24 cellular contexts compared by ENCODE assay signal in genomic region chr17:80009391-80010282, GRCh38. TPM values are rescaled to one million over a fixed set of nuclear protein-coding genes. Genes with fewer than 3 reads are reported as not detected.
DNase-seq lines count a peak whose midpoint lies in the region; ATAC-seq, FAIRE-seq and TF ChIP-seq lines count a peak whose summit lies in the region.
"Had no signal": no experiment of that assay in that cellular context is flagged by ENCODE, and none has a peak within 500 bp of the region (broad histone marks: within the 10 kb centered on the region; RNA-seq: fewer than 3 reads in every experiment).

No MANE protein-coding gene starts in this region.

- CTCF ChIA-PET in HEK293 (lab: Yijun Ruan, JAX) (interaction anchor here (0.5 to 6.9 kb wide), 19 partner anchors 11 to 1820 kb away, joined by 3 to 58 read pairs (median 5); no protein-coding TSS in a partner anchor), HepG2 (lab: Yijun Ruan, JAX; ENCODE audit: low intra/inter-chr PET ratio, low total read pairs) (interaction anchor here (2.0 kb wide), 1 partner anchor 27 kb away, joined by 7 read pairs; the partner anchor contains the start of genes CCDC40 and TBC1D16)
- CTCF ChIA-PET in activated naive CD4-positive, alpha-beta T cell treated with anti-CD3 and anti-CD28 coated beads for 36 hours (lab: Charles Lee), result interaction anchor here (0.9 to 5.0 kb wide), 7 partner anchors 8 to 72 kb away, joined by 3 to 45 read pairs (median 6); no protein-coding TSS in a partner anchor

- no peaks in the 10 kb centered on the region for H4K20me1 ChIP-seq in HepG2 (ENCODE audit: insufficient read depth, low read length)

- TF ChIP-seq RAD21 in HepG2 (CRISPR knock-in tag; IDR thresholded peaks at IDR 0.05), result no peak

- H3K27ac ChIP-seq in HEK293 (ENCODE audit: extremely low read depth, low read depth, low read length) (no peak overlapping the region), VCaP (peak overlapping the region; percentile 79), HepG2 (ENCODE audit: extremely low read length, insufficient read depth, low read length) (no peak overlapping the region), spleen (no peak overlapping the region)

- no peak overlapping the region for H3K9ac ChIP-seq in HepG2 (ENCODE audit: insufficient read depth, low read depth, low read length)

- FAIRE-seq in HepG2 (lab: Jason Lieb, UNC), result no peak
- FAIRE-seq: GM12891 had no signal

- no peaks in the 10 kb centered on the region for H3K9me3 Mint-ChIP-seq in activated naive CD4-positive, alpha-beta T cell treated with anti-CD3 and anti-CD28 coated beads for 36 hours

- no peak overlapping the region for H3K4me3 Mint-ChIP-seq in activated naive CD4-positive, alpha-beta T cell treated with anti-CD3 and anti-CD28 coated beads for 36 hours
- H3K4me3 Mint-ChIP-seq: GM23338, IgD-negative memory B cell had no signal

- H3K27me3 ChIP-seq in HepG2 (ENCODE audit: control insufficient read depth in 1 of 2, insufficient read depth in 2 of 2, low read length in 2 of 2) (no peaks in the 10 kb centered on the region), spleen (replicated peaks in 1 of 7) (no peaks in the 10 kb centered on the region)

- no peaks in the 10 kb centered on the region for H3K27me3 Mint-ChIP-seq in activated naive CD4-positive, alpha-beta T cell treated with anti-CD3 and anti-CD28 coated beads for 36 hours (ENCODE audit: low read depth)
- H3K27me3 Mint-ChIP-seq: IgD-negative memory B cell had no signal

- no TSS peak for BruUV-seq in HepG2 (replicated peaks; lab: Mats Ljungman, UMichigan)

- in situ Hi-C loops in HepG2 (cut with HindIII; ENCODE audit: extremely low pct_ligation_motif_present, low pct_unique_long_range_greater_than_20kb), result loop anchor here (5.0 kb wide), 2 partner anchors 73 to 113 kb away; no protein-coding TSS in a partner anchor

- WGBS in HepG2 (ENCODE audit: low lambda C conversion rate), result 99% methylated on average over 26 of the region's 34 CpGs
- WGBS in spleen, 5 donors, result 89 to 95% (median 93%) methylated on average over 19 to 34 of the region's 34 CpGs

- TF ChIP-seq CTCF in HEK293 (tag by site-specific recombination; IDR thresholded peaks at IDR 0.05) (no peak), VCaP (conservative IDR thresholded peaks at IDR 0.05) (no peak), HepG2 (CRISPR knock-in tag; IDR thresholded peaks at IDR 0.05) (no peak), spleen (IDR thresholded peaks at IDR 0.05 in 8 of 11, conservative IDR thresholded peaks at IDR 0.05 in 3 of 11) (no peak)

- no peaks in the 10 kb centered on the region for H3K79me2 ChIP-seq in HepG2 (ENCODE audit: insufficient read depth, low read length)

- DNase-seq in HepG2 (ENCODE audit: low spot score) (no peak), spleen (peak; percentile 67)
- DNase-seq in activated naive CD4-positive, alpha-beta T cell treated with anti-CD3 and anti-CD28 coated beads for 36 hours, result no peak
- DNase-seq: C1 segment of cervical spinal cord, Calu3, DMS79 treated with DMSO at 0.1 percent for 48 hours, GF-D8, Karpas-422, NCI-H1092, NCI-H1417 treated with DMSO at 0.1 percent for 48 hours, NCI-H1694 treated with DMSO at 0.1 percent for 48 hours, NCI-H2081, NCI-H2227 treated with DMSO at 0.1 percent for 48 hours, NCI-H526 treated with DMSO at 0.1 percent for 48 hours, RPMI8226, SHP77 had no signal

- H3K9me3 ChIP-seq in HEK293 (ENCODE audit: control insufficient read depth, insufficient read depth, low read depth, low read length) (no peaks in the 10 kb centered on the region), HepG2 (ENCODE audit: low read length) (no peaks in the 10 kb centered on the region), spleen (peaks cover 0 to 5% (median 0%) of the 10 kb centered on the region in 8 donors)
- H3K9me3 ChIP-seq: HAP-1 had no signal

- H3K4me1 Mint-ChIP-seq in activated naive CD4-positive, alpha-beta T cell treated with anti-CD3 and anti-CD28 coated beads for 36 hours (ENCODE audit: low read depth), result peaks cover 6% of the 10 kb centered on the region

- intact Hi-C loops in HepG2 (cut with micrococcal nuclease; ENCODE audit: unreplicated experiment), result no loop called here
- intact Hi-C loops in spleen (cut with DNase I; ENCODE audit: low total_unique reads), result no loop called here
- intact Hi-C loops in activated naive CD4-positive, alpha-beta T cell treated with anti-CD3 and anti-CD28 coated beads for 36 hours (cut with micrococcal nuclease), result loop anchor here (5.0 kb wide), 2 partner anchors 93 to 138 kb away; partner anchors contain the start of genes EIF4A3 and GAA

- no peak overlapping the region for H3K27ac Mint-ChIP-seq in activated naive CD4-positive, alpha-beta T cell treated with anti-CD3 and anti-CD28 coated beads for 36 hours
- H3K27ac Mint-ChIP-seq: GM23338, IgD-negative memory B cell had no signal

- TF ChIP-seq POLR2A in HepG2 (IDR thresholded peaks at IDR 0.05; ENCODE audit: insufficient read depth in 1 of 2, low read depth in 2 of 2, low read length in 2 of 2), result no peak
- TF ChIP-seq POLR2A in spleen (IDR thresholded peaks at IDR 0.05), result no peak

- H2AFZ ChIP-seq in HepG2 (ENCODE audit: low read length), result no peak overlapping the region
- H2AFZ ChIP-seq: GM23338 had no signal

- POLR2A ChIA-PET in HEK293 (lab: Yijun Ruan, JAX) (interaction anchor here (1.3 to 1.8 kb wide), 2 partner anchors 136 to 201 kb away, joined by 3 to 8 read pairs; no protein-coding TSS in a partner anchor), HepG2 (lab: Yijun Ruan, JAX) (interaction anchor here (0.9 to 8.5 kb wide), 4 partner anchors 14 to 59 kb away, joined by 3 to 111 read pairs (median 10); no protein-coding TSS in a partner anchor)

- no peak overlapping the region for H3K4me3 ChIP-seq in HEK293 (ENCODE audit: low read depth, low read length)
- no peak overlapping the region for H3K4me3 ChIP-seq in HepG2 (replicated peaks in 1 of 3; ENCODE audit: insufficient read depth in 1 of 3, low read depth in 2 of 3, low read length in 3 of 3)
- H3K4me3 ChIP-seq in spleen, result no peak overlapping the region
- H3K4me3 ChIP-seq: GM23338, HAP-1 had no signal

- ATAC-seq in HepG2 (no peak), esophagus mucosa (no peak), GM19395 (IDR thresholded peaks at IDR 0.05; ENCODE audit: unreplicated experiment) (no peak)

- H3K4me1 ChIP-seq in HEK293 (ENCODE audit: control insufficient read depth, insufficient read depth, low read length) (no peaks in the 10 kb centered on the region), HepG2 (ENCODE audit: insufficient read depth, low read length) (peaks cover 26% of the 10 kb centered on the region), spleen (peaks cover 0 to 22% (median 18%) of the 10 kb centered on the region in 6 donors)

- TF ChIP-seq EP300 in HepG2 (IDR thresholded peaks at IDR 0.05; ENCODE audit: low read depth in 2 of 2, low read length in 2 of 2) (no peak), HepG2 (CRISPR knock-in tag; IDR thresholded peaks at IDR 0.05; ENCODE audit: borderline replicate concordance) (no peak)

- H3K4me2 ChIP-seq in HepG2 (ENCODE audit: low read depth, low read length), result no peak overlapping the region
- H3K4me2 ChIP-seq: GM23338 had no signal

- H3K36me3 Mint-ChIP-seq in activated naive CD4-positive, alpha-beta T cell treated with anti-CD3 and anti-CD28 coated beads for 36 hours (ENCODE audit: low read depth), result no peaks in the 10 kb centered on the region
- H3K36me3 Mint-ChIP-seq: IgD-negative memory B cell had no signal

- H3K36me3 ChIP-seq in HEK293 (ENCODE audit: control insufficient read depth in 2 of 2, insufficient read depth in 1 of 2, low read length in 2 of 2) (peaks cover 5 to 38% of the 10 kb centered on the region in 2 experiments; a peak in 2 of 3 replicates), HepG2 (replicated peaks in 1 of 2; ENCODE audit: control insufficient read depth in 1 of 2, insufficient read depth in 2 of 2, low read length in 2 of 2) (peaks cover 11 to 28% of the 10 kb centered on the region in 2 experiments), spleen (peaks cover 0 to 54% (median 4%) of the 10 kb centered on the region in 6 donors)
- H3K36me3 ChIP-seq: HAP-1 had no signal

RNA-seq across cellular contexts. Expression of gene TBC1D16, which starts 26.0 kb away (rescaled TPM):
- total RNA-seq in HepG2 (2016; rRNA removed; fragmentation: Illumina TruSeq; extraction: Trizol), result 24.7 and 24.9 TPM in 2 replicates
- 4.0 and 5.5 TPM in 2 replicates for total RNA-seq in HepG2 (2016; cell fraction: cytosol; rRNA removed; fragmentation: Illumina TruSeq; extraction: Trizol; ENCODE audit: low read depth)
- total RNA-seq in HepG2 (2016; cell fraction: insoluble cytoplasmic fraction; rRNA removed; fragmentation: Illumina TruSeq; extraction: Trizol), result 22.2 and 25.3 TPM in 2 replicates
- 15.6 and 15.7 TPM in 2 replicates for total RNA-seq in HepG2 (2016; cell fraction: membrane; rRNA removed; fragmentation: Illumina TruSeq; extraction: Trizol)
- total RNA-seq in HepG2 (2016; cell fraction: nucleus; rRNA removed; fragmentation: Illumina TruSeq; extraction: Trizol), result 18.9 and 20.0 TPM in 2 replicates
- polyA plus RNA-seq in HepG2 (2011; rRNA removed), result 14.9 and 18.6 TPM in 2 replicates
- 10.0 and 12.5 TPM in 2 replicates for polyA plus RNA-seq in HepG2 (2011; cell fraction: cytosol; rRNA removed)
- 35.5 and 43.5 TPM in 2 replicates for polyA plus RNA-seq in HepG2 (2011; cell fraction: nucleus; rRNA removed)
- 20.5 and 25.8 TPM in 2 replicates for polyA plus RNA-seq in HepG2 (2012)
- 3.1 and 3.8 TPM in 2 replicates for polyA plus RNA-seq in HepG2 (2016; cell fraction: cytosol; fragmentation: Illumina TruSeq; extraction: Trizol; ENCODE audit: low read depth)
- 10.7 and 16.1 TPM in 2 replicates for polyA plus RNA-seq in HepG2 (2016; cell fraction: insoluble cytoplasmic fraction; fragmentation: Illumina TruSeq; extraction: Trizol; ENCODE audit: low read depth)
- polyA plus RNA-seq in HepG2 (2016; cell fraction: membrane; fragmentation: Illumina TruSeq; extraction: Trizol; ENCODE audit: low read depth), result 8.3 and 8.6 TPM in 2 replicates
- 19.8 and 20.3 TPM in 2 replicates for polyA plus RNA-seq in HepG2 (2016; cell fraction: nucleus; fragmentation: Illumina TruSeq; extraction: Trizol; ENCODE audit: insufficient read depth, low read depth)
- polyA minus RNA-seq in HepG2 (2011; rRNA and poly(A)+ RNA removed; ENCODE audit: low replicate concordance), result 7.0 and 54.0 TPM in 2 replicates
- 16.7 and 20.3 TPM in 2 replicates for polyA minus RNA-seq in HepG2 (2011; cell fraction: cytosol; rRNA and poly(A)+ RNA removed)
- 27.6 and 28.5 TPM in 2 replicates for polyA minus RNA-seq in HepG2 (2011; cell fraction: nucleus; rRNA and poly(A)+ RNA removed)
- 10 to 100 TPM in 6 of 7 donors, 1 to 10 TPM in 1; 5.6 to 33.6 (median 25.5) TPM for total RNA-seq in spleen
- polyA plus RNA-seq in spleen, result 1 to 10 TPM; 1.3 to 5.4 (median 3.0) TPM
- 8.9 TPM for total RNA-seq in esophagus mucosa
- 10 to 100 TPM; 17.0 to 19.0 TPM for total RNA-seq in activated naive CD4-positive, alpha-beta T cell treated with anti-CD3 and anti-CD28 coated beads for 36 hours

RNA-seq across cellular contexts. Expression of gene CCDC40, which starts 26.8 kb away (rescaled TPM):
- total RNA-seq in HepG2 (2016; rRNA removed; fragmentation: Illumina TruSeq; extraction: Trizol), result 3.8 and 5.5 TPM in 2 replicates
- total RNA-seq in HepG2 (2016; cell fraction: cytosol; rRNA removed; fragmentation: Illumina TruSeq; extraction: Trizol; ENCODE audit: low read depth), result 46.8 and 47.3 TPM in 2 replicates
- 2.3 and 7.7 TPM in 2 replicates for total RNA-seq in HepG2 (2016; cell fraction: insoluble cytoplasmic fraction; rRNA removed; fragmentation: Illumina TruSeq; extraction: Trizol)
- total RNA-seq in HepG2 (2016; cell fraction: membrane; rRNA removed; fragmentation: Illumina TruSeq; extraction: Trizol), result 11.8 and 13.0 TPM in 2 replicates
- 6.5 and 8.4 TPM in 2 replicates for total RNA-seq in HepG2 (2016; cell fraction: nucleus; rRNA removed; fragmentation: Illumina TruSeq; extraction: Trizol)
- polyA plus RNA-seq in HepG2 (2011; rRNA removed), result 4.1 and 4.8 TPM in 2 replicates
- polyA plus RNA-seq in HepG2 (2011; cell fraction: cytosol; rRNA removed), result 1.4 TPM in 2 replicates
- 17.6 and 21.2 TPM in 2 replicates for polyA plus RNA-seq in HepG2 (2011; cell fraction: nucleus; rRNA removed)
- polyA plus RNA-seq in HepG2 (2012), result 2.2 and 4.3 TPM in 2 replicates
- 0.32 and 0.43 TPM in 2 replicates for polyA plus RNA-seq in HepG2 (2016; cell fraction: cytosol; fragmentation: Illumina TruSeq; extraction: Trizol; ENCODE audit: low read depth)
- polyA plus RNA-seq in HepG2 (2016; cell fraction: insoluble cytoplasmic fraction; fragmentation: Illumina TruSeq; extraction: Trizol; ENCODE audit: low read depth), result 2.2 and 2.4 TPM in 2 replicates
- 0.74 and 0.84 TPM in 2 replicates for polyA plus RNA-seq in HepG2 (2016; cell fraction: membrane; fragmentation: Illumina TruSeq; extraction: Trizol; ENCODE audit: low read depth)
- polyA plus RNA-seq in HepG2 (2016; cell fraction: nucleus; fragmentation: Illumina TruSeq; extraction: Trizol; ENCODE audit: insufficient read depth, low read depth), result 19.3 and 21.2 TPM in 2 replicates
- polyA minus RNA-seq in HepG2 (2011; rRNA and poly(A)+ RNA removed; ENCODE audit: low replicate concordance), result 3.0 and 3.8 TPM in 2 replicates
- 1.8 and 4.1 TPM in 2 replicates for polyA minus RNA-seq in HepG2 (2011; cell fraction: cytosol; rRNA and poly(A)+ RNA removed)
- polyA minus RNA-seq in HepG2 (2011; cell fraction: nucleus; rRNA and poly(A)+ RNA removed), result 7.0 and 8.0 TPM in 2 replicates
- 1 to 10 TPM; 1.2 to 8.3 (median 3.8) TPM for total RNA-seq in spleen
- polyA plus RNA-seq in spleen, result under 1 TPM; 0.30 to 0.70 (median 0.64) TPM
- 0.72 TPM for total RNA-seq in esophagus mucosa
- total RNA-seq in activated naive CD4-positive, alpha-beta T cell treated with anti-CD3 and anti-CD28 coated beads for 36 hours, result under 1 TPM in 1 of 2 experiments, not detected in 1; 0.32 TPM
- polyA plus RNA-seq: IgD-negative memory B cell had no signal
